1 cellular context compared by ENCODE assay signal in the genomic region with DNA sequence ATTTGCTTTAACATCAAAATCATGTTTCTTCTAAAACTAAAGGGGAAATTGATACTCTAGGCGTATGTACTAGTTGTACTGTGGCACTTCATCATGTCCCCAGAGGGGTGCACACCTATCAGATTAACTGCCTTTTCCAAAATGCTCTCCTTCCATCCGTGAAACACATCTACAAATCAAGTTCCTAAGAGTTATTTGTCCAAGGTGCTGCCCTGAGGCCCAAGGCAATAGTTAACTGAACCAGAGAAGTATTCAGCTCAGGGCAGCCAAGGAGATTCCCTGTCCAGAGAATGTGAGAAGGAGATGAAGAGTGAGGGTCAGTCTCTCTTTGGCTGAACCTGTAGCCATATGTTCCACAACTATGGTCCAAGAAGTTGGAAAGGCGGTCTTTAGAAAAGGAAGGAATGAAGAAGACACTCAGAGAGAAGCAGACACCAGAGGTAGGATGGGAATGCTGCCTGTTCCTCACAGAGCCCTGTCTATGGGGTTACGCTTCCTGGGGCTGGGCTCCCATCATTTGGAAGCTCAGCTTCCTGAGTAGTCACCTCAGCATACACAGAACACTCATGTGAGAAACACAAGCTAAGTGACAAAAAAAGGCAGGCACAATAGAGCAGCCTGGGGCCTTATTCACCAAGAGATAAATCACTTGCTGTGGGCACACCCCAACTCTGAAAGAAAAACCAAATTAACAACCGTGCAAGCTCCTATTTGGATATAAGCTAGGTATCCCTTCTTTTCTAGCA.
TF ChIP-seq lines count a peak whose summit lies in the region.

No MANE protein-coding gene starts in this region.

TF ChIP-seq in GM12878, 131 proteins besides CTCF, POLR2A, EP300 and RAD21 (continued from another document):
- TF ChIP-seq, protein P1, sequence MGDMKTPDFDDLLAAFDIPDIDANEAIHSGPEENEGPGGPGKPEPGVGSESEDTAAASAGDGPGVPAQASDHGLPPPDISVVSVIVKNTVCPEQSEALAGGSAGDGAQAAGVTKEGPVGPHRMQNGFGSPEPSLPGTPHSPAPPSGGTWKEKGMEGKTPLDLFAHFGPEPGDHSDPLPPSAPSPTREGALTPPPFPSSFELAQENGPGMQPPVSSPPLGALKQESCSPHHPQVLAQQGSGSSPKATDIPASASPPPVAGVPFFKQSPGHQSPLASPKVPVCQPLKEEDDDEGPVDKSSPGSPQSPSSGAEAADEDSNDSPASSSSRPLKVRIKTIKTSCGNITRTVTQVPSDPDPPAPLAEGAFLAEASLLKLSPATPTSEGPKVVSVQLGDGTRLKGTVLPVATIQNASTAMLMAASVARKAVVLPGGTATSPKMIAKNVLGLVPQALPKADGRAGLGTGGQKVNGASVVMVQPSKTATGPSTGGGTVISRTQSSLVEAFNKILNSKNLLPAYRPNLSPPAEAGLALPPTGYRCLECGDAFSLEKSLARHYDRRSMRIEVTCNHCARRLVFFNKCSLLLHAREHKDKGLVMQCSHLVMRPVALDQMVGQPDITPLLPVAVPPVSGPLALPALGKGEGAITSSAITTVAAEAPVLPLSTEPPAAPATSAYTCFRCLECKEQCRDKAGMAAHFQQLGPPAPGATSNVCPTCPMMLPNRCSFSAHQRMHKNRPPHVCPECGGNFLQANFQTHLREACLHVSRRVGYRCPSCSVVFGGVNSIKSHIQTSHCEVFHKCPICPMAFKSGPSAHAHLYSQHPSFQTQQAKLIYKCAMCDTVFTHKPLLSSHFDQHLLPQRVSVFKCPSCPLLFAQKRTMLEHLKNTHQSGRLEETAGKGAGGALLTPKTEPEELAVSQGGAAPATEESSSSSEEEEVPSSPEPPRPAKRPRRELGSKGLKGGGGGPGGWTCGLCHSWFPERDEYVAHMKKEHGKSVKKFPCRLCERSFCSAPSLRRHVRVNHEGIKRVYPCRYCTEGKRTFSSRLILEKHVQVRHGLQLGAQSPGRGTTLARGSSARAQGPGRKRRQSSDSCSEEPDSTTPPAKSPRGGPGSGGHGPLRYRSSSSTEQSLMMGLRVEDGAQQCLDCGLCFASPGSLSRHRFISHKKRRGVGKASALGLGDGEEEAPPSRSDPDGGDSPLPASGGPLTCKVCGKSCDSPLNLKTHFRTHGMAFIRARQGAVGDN (IDR thresholded peaks at IDR 0.05) = no peak
- TF ChIP-seq TARDBP (IDR thresholded peaks at IDR 0.05; ENCODE audit: borderline replicate concordance) = 0 out of 2 replicates have a peak, but pooled peaks have one; percentile 12
- no peak for TF ChIP-seq RBBP5 (conservative IDR thresholded peaks at IDR 0.05)
- no peak for TF ChIP-seq PAX5 (IDR thresholded peaks at IDR 0.05; ENCODE audit: borderline replicate concordance, low read depth, low read length)
- TF ChIP-seq, protein P2, sequence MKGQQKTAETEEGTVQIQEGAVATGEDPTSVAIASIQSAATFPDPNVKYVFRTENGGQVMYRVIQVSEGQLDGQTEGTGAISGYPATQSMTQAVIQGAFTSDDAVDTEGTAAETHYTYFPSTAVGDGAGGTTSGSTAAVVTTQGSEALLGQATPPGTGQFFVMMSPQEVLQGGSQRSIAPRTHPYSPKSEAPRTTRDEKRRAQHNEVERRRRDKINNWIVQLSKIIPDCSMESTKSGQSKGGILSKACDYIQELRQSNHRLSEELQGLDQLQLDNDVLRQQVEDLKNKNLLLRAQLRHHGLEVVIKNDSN (IDR thresholded peaks at IDR 0.05; ENCODE audit: borderline replicate concordance, extremely low read length, insufficient read depth, low read depth, low read length) = no peak
TF ChIP-seq in GM12878: peak in this region for 3.
